Comparison of ENCODE assay signal across 10 cellular contexts in genomic region chrX:67781132-67781531, GRCh38.
A peak's percentile ranks its signal among the peaks of the same experiment; 100 is the strongest.
DNase-seq lines count a peak whose midpoint lies in the region; ATAC-seq, FAIRE-seq and TF ChIP-seq lines count a peak whose summit lies in the region.
"Had no signal": no experiment of that assay in that cellular context is flagged by ENCODE, and none has a peak within 500 bp of the region (broad histone marks: within the 10 kb centered on the region; RNA-seq: fewer than 3 reads in every experiment).

No MANE protein-coding gene starts in this region.

- H3K36me3 Mint-ChIP-seq in HFFc6 (ENCODE audit: low read depth) (no peaks in the 10 kb centered on the region), astrocyte (ENCODE audit: low read depth, unreplicated experiment) (no peaks in the 10 kb centered on the region)
- H3K36me3 Mint-ChIP-seq: natural killer cell treated with Interleukin-12 subunit alpha and Interleukin-12 subunit beta and Interleukin-15 and Interleukin-18, amount 100 ng/mL, for 72 hours had no signal

- H2AFZ ChIP-seq in astrocyte (ENCODE audit: low read depth, low read length): peak overlapping the region; percentile 73

- peak; percentile 56 to 87 (median 79) for ATAC-seq in heart right ventricle
- no peak for ATAC-seq in HG02938 (IDR thresholded peaks at IDR 0.05; ENCODE audit: unreplicated experiment)
- ATAC-seq: natural killer cell treated with Interleukin-12 subunit alpha and Interleukin-12 subunit beta and Interleukin-15 and Interleukin-18, amount 100 ng/mL, for 72 hours had no signal

- H3K4me3 ChIP-seq in astrocyte (ENCODE audit: insufficient read depth, low read depth, low read length): no peak overlapping the region
- no peak overlapping the region for H3K4me3 ChIP-seq in heart right ventricle
- no peak overlapping the region for H3K4me3 ChIP-seq in skeletal muscle satellite cell (ENCODE audit: low read length)

- no peaks in the 10 kb centered on the region for H3K79me2 ChIP-seq in astrocyte (ENCODE audit: insufficient read depth, low read length)

- H3K27me3 ChIP-seq in astrocyte (ENCODE audit: insufficient read depth, low read length) (no peaks in the 10 kb centered on the region), heart right ventricle (no peaks in the 10 kb centered on the region), skeletal muscle satellite cell (ENCODE audit: control insufficient read depth, insufficient read depth, low read length) (no peaks in the 10 kb centered on the region)

- H3K4me2 ChIP-seq in astrocyte (ENCODE audit: low read length): peak overlapping the region; percentile 72
- H3K4me2 ChIP-seq in skeletal muscle satellite cell (ENCODE audit: low read length): peak overlapping the region; percentile 30

- peaks cover 28% of the 10 kb centered on the region for H3K4me1 Mint-ChIP-seq in HFFc6 (ENCODE audit: low read depth)
- peaks cover 17% of the 10 kb centered on the region for H3K4me1 Mint-ChIP-seq in astrocyte (ENCODE audit: low read depth, unreplicated experiment)

- peak overlapping the region; percentile 98 for H3K27ac Mint-ChIP-seq in HFFc6
- H3K27ac Mint-ChIP-seq in astrocyte (ENCODE audit: unreplicated experiment): peak overlapping the region; percentile 95
- H3K27ac Mint-ChIP-seq: natural killer cell treated with Interleukin-12 subunit alpha and Interleukin-12 subunit beta and Interleukin-15 and Interleukin-18, amount 100 ng/mL, for 72 hours had no signal

- peak; percentile 37 for FAIRE-seq in astrocyte (lab: Jason Lieb, UNC)

- H4K20me1 ChIP-seq in astrocyte (ENCODE audit: insufficient read depth, low read length): no peaks in the 10 kb centered on the region

- 0 to 7% methylated on average over 3 of the region's 3 CpGs for WGBS in heart right ventricle, 2 donors

- peak; percentile 69 for TF ChIP-seq CTCF in HFFc6 (IDR thresholded peaks at IDR 0.05)
- TF ChIP-seq CTCF in astrocyte (IDR thresholded peaks at IDR 0.05; ENCODE audit: insufficient read depth, low read depth, low read length): no peak
- TF ChIP-seq CTCF in heart right ventricle (IDR thresholded peaks at IDR 0.05): peak in 8 of 9 donors; percentile 10 to 60 (median 46)

- H3K9me3 Mint-ChIP-seq in HFFc6 (no peaks in the 10 kb centered on the region), astrocyte (ENCODE audit: unreplicated experiment) (no peaks in the 10 kb centered on the region)
- H3K9me3 Mint-ChIP-seq: natural killer cell treated with Interleukin-12 subunit alpha and Interleukin-12 subunit beta and Interleukin-15 and Interleukin-18, amount 100 ng/mL, for 72 hours had no signal

- H3K4me3 Mint-ChIP-seq in HFFc6: peak overlapping the region; percentile 28; the same call in 1 of the 2 replicates
- H3K4me3 Mint-ChIP-seq in astrocyte (ENCODE audit: unreplicated experiment): no peak overlapping the region
- H3K4me3 Mint-ChIP-seq: natural killer cell treated with Interleukin-12 subunit alpha and Interleukin-12 subunit beta and Interleukin-15 and Interleukin-18, amount 100 ng/mL, for 72 hours had no signal

- peak; percentile 65 for DNase-seq in HFFc6
- no peak for DNase-seq in astrocyte (ENCODE audit: low read depth)
- DNase-seq in heart right ventricle: peak in 1 of 2 donors; percentile 18
- DNase-seq in SW 1271 (lab: John Stamatoyannopoulos, UW): no peak
- no peak for DNase-seq in ureter (ENCODE audit: low spot score)
- DNase-seq in activated CD4-positive, alpha-beta T cell treated with anti-CD3 and anti-CD28 coated beads, Interleukin-2, amount 50 U/mL, for 48 hours: no peak
- DNase-seq: NCI-H2029 had no signal

- H3K27ac ChIP-seq in astrocyte (ENCODE audit: low read depth, low read length): no peak overlapping the region
- peak overlapping the region; percentile 54 to 87 (median 78) for H3K27ac ChIP-seq in heart right ventricle

- H3K36me3 ChIP-seq in astrocyte (ENCODE audit: insufficient read depth, low read length): no peaks in the 10 kb centered on the region
- H3K36me3 ChIP-seq in heart right ventricle: no peaks in the 10 kb centered on the region
- no peaks in the 10 kb centered on the region for H3K36me3 ChIP-seq in skeletal muscle satellite cell (ENCODE audit: insufficient read depth, low read length)

- H3K9ac ChIP-seq in astrocyte (ENCODE audit: low read length) (no peak overlapping the region), skeletal muscle satellite cell (ENCODE audit: low read depth, low read length) (peak overlapping the region; percentile 41)

- H3K4me1 ChIP-seq in astrocyte (ENCODE audit: insufficient read depth, low read length): peaks cover 10% of the 10 kb centered on the region
- H3K4me1 ChIP-seq in heart right ventricle: peaks cover 2 to 34% (median 21%) of the 10 kb centered on the region in 9 donors
- H3K4me1 ChIP-seq in skeletal muscle satellite cell (ENCODE audit: control insufficient read depth, insufficient read depth, low read length): peaks cover 17% of the 10 kb centered on the region

- H3K9me3 ChIP-seq in astrocyte (ENCODE audit: insufficient read depth, low read depth, low read length): no peaks in the 10 kb centered on the region
- H3K9me3 ChIP-seq in heart right ventricle: no peaks in the 10 kb centered on the region
- no peaks in the 10 kb centered on the region for H3K9me3 ChIP-seq in skeletal muscle satellite cell (replicated peaks; ENCODE audit: low read length)

- H3K27me3 Mint-ChIP-seq in HFFc6 (ENCODE audit: insufficient read depth) (no peaks in the 10 kb centered on the region), astrocyte (ENCODE audit: low read depth, unreplicated experiment) (no peaks in the 10 kb centered on the region)

- intact Hi-C loops in heart right ventricle (cut with DNase I): loop anchor here in 5 of 10 donors (5.0 to 10.0 kb wide), 3 partner anchors 56 to 226 kb away; no protein-coding TSS in a partner anchor
